18 cellular contexts compared by ENCODE assay signal in genomic region chr7:86913709-86914108, GRCh38.
A peak's percentile ranks its signal among the peaks of the same experiment; 100 is the strongest.
DNase-seq lines count a peak whose midpoint lies in the region; ATAC-seq, FAIRE-seq and TF ChIP-seq lines count a peak whose summit lies in the region.
"Had no signal": no experiment of that assay in that cellular context is flagged by ENCODE, and none has a peak within 500 bp of the region (broad histone marks: within the 10 kb centered on the region; RNA-seq: fewer than 3 reads in every experiment).

No MANE protein-coding gene starts in this region.

- no peak overlapping the region for H3K9ac ChIP-seq in SK-N-MC (ENCODE audit: insufficient read length)

- H3K27ac ChIP-seq in left ventricle myocardium inferior (replicated peaks) (no peak overlapping the region), SK-N-MC (no peak overlapping the region; the same call in 1 of the 2 replicates), RWPE1 (no peak overlapping the region)
- H3K27ac ChIP-seq: SJSA1 had no signal

- intact Hi-C loops in left ventricle myocardium superior (cut with micrococcal nuclease) (no loop called here), left ventricle myocardium inferior (cut with micrococcal nuclease) (no loop called here)

- peak; percentile 77 for FAIRE-seq in urothelium cell line (lab: Jason Lieb, UNC)

- H3K27me3 ChIP-seq in left ventricle myocardium inferior (ENCODE audit: low read depth), result no peaks in the 10 kb centered on the region

- H3K9me3 ChIP-seq in left ventricle myocardium inferior (replicated peaks) (no peaks in the 10 kb centered on the region), SK-N-MC (ENCODE audit: low read depth, low read length) (no peaks in the 10 kb centered on the region)
- H3K9me3 ChIP-seq: mucosa of descending colon, SJSA1 had no signal

- DNase-seq in left ventricle myocardium superior (no peak), left ventricle myocardium inferior (no peak), SK-N-MC (ENCODE audit: low read depth, low spot score) (peak; percentile 28), fibroblast of the aortic adventitia (ENCODE audit: low read depth) (peak; percentile 92), urothelium cell line (ENCODE audit: low spot score) (no peak), RWPE1 (ENCODE audit: low spot score) (no peak), midbrain (lab: John Stamatoyannopoulos, UW) (no peak)
- DNase-seq: activated CD4-positive, alpha-beta T cell treated with anti-CD3 and anti-CD28 coated beads for 48 hours; CD4-positive, CD25-positive, alpha-beta regulatory T cell; mucosa of descending colon; NCI-H187; NCI-H226; NCI-H774; nephron progenitor cell; T-helper 2 cell had no signal

- ATAC-seq in left ventricle myocardium superior, result peak; percentile 83
- ATAC-seq in HG03108 (IDR thresholded peaks at IDR 0.05; ENCODE audit: unreplicated experiment), result no peak
- ATAC-seq: left lobe of liver, mucosa of descending colon had no signal

- POLR2A ChIA-PET in RWPE1 (lab: Yijun Ruan, JAX; ENCODE audit: low non-redundant PET), result no interaction called here

- CTCF ChIA-PET in RWPE1 (lab: Yijun Ruan, JAX), result interaction anchor here (0.7 kb wide), 2 partner anchors 154 to 433 kb away, joined by 3 to 4 read pairs; no protein-coding TSS in a partner anchor

- H3K4me1 ChIP-seq in left ventricle myocardium inferior, result no peaks in the 10 kb centered on the region
- H3K4me1 ChIP-seq: SJSA1 had no signal

- H3K4me3 ChIP-seq in left ventricle myocardium inferior, result no peak overlapping the region
- H3K4me3 ChIP-seq in SK-N-MC, result no peak overlapping the region; the same call in 1 of the 2 replicates
- H3K4me3 ChIP-seq in fibroblast of the aortic adventitia (ENCODE audit: low read depth, low read length), result no peak overlapping the region
- H3K4me3 ChIP-seq: mucosa of descending colon, SJSA1 had no signal

- no peak for TF ChIP-seq CTCF in left ventricle myocardium inferior (IDR thresholded peaks at IDR 0.05; ENCODE audit: borderline replicate concordance)
- no peak for TF ChIP-seq CTCF in fibroblast of the aortic adventitia (IDR thresholded peaks at IDR 0.05; ENCODE audit: insufficient read depth, low read length)
- TF ChIP-seq CTCF in RWPE1 (conservative IDR thresholded peaks at IDR 0.05; ENCODE audit: low read depth), result no peak

- peaks cover 2% of the 10 kb centered on the region for H3K36me3 ChIP-seq in left ventricle myocardium inferior
- no peaks in the 10 kb centered on the region for H3K36me3 ChIP-seq in SK-N-MC (ENCODE audit: insufficient read depth, low read length)
- H3K36me3 ChIP-seq: SJSA1 had no signal

Comparison
In these comparisons a context has a peak if more than half of its experiments do, and no peak if none do; other contexts are left out.
1. DNase-seq: peak in SK-N-MC (single experiment) and fibroblast of the aortic adventitia (single experiment); none in left ventricle myocardium superior (single experiment), left ventricle myocardium inferior (single experiment), urothelium cell line (single experiment), RWPE1 (single experiment) and midbrain (single experiment).